ENCODE assay signal across 8 cellular contexts in genomic region chr13:101415358-101416174, GRCh38. TPM values are rescaled to one million over a fixed set of nuclear protein-coding genes. Genes with fewer than 3 reads are reported as not detected.
A peak's percentile ranks its signal among the peaks of the same experiment; 100 is the strongest.
DNase-seq lines count a peak whose midpoint lies in the region; ATAC-seq and TF ChIP-seq lines count a peak whose summit lies in the region.

No MANE protein-coding gene starts in this region.

- DNase-seq in NCI-H146 treated with DMSO at 0.1 percent for 48 hours (lab: John Stamatoyannopoulos, UW; ENCODE audit: unreplicated experiment) (peak; percentile 25), fibroblast of lung (ENCODE audit: low read depth in 2 of 2) (no peak), posterior cingulate gyrus (peak in 8 of 10 donors; percentile 19 to 88 (median 39)), NCI-H1105 (lab: John Stamatoyannopoulos, UW) (no peak), H4 (ENCODE audit: low spot score) (no peak)
- DNase-seq in naive thymus-derived CD4-positive, alpha-beta T cell, result no peak
- DNase-seq in activated naive CD4-positive, alpha-beta T cell (lab: John Stamatoyannopoulos, UW), result no peak

- no peak overlapping the region for H3K27ac ChIP-seq in fibroblast of lung (ENCODE audit: insufficient read depth, low read length)
- H3K27ac ChIP-seq in naive thymus-derived CD4-positive, alpha-beta T cell (ENCODE audit: low read depth, low read length), result no peak overlapping the region

- H3K9me3 Mint-ChIP-seq in naive thymus-derived CD4-positive, alpha-beta T cell, result peaks cover 0 to 4% (median 0%) of the 10 kb centered on the region in 11 donors

- ATAC-seq in GM18519 (IDR thresholded peaks at IDR 0.05; ENCODE audit: low FRiP score, unreplicated experiment), result peak; percentile 81
- no peak for ATAC-seq in naive thymus-derived CD4-positive, alpha-beta T cell

- no peaks in the 10 kb centered on the region for H3K79me2 ChIP-seq in fibroblast of lung (ENCODE audit: control insufficient read depth, insufficient read depth, low read length)

- H4K20me1 ChIP-seq in fibroblast of lung (ENCODE audit: control insufficient read depth, extremely low read depth, insufficient read depth, low read length), result no peaks in the 10 kb centered on the region

- H2AFZ ChIP-seq in fibroblast of lung (ENCODE audit: low read length), result peak overlapping the region; percentile 20

- H3K27me3 ChIP-seq in fibroblast of lung (ENCODE audit: control insufficient read depth, insufficient read depth, low read length), result no peaks in the 10 kb centered on the region
- H3K27me3 ChIP-seq in naive thymus-derived CD4-positive, alpha-beta T cell (ENCODE audit: control insufficient read depth in 2 of 2, insufficient read depth in 2 of 2, low read length in 2 of 2), result peaks cover 3 to 7% of the 10 kb centered on the region in 2 donors

- H3K27me3 Mint-ChIP-seq in naive thymus-derived CD4-positive, alpha-beta T cell, result peaks cover 38 to 67% (median 50%) of the 10 kb centered on the region in 5 donors

- H3K36me3 Mint-ChIP-seq in naive thymus-derived CD4-positive, alpha-beta T cell, result no peaks in the 10 kb centered on the region

- no peaks in the 10 kb centered on the region for H3K9me3 ChIP-seq in fibroblast of lung (ENCODE audit: control insufficient read depth, insufficient read depth, low read depth, low read length)
- no peaks in the 10 kb centered on the region for H3K9me3 ChIP-seq in naive thymus-derived CD4-positive, alpha-beta T cell (ENCODE audit: control insufficient read depth in 2 of 3, low read length in 3 of 3)

- no peak overlapping the region for H3K27ac Mint-ChIP-seq in naive thymus-derived CD4-positive, alpha-beta T cell

- no peaks in the 10 kb centered on the region for H3K36me3 ChIP-seq in fibroblast of lung (ENCODE audit: control insufficient read depth, insufficient read depth, low read length)
- H3K36me3 ChIP-seq in naive thymus-derived CD4-positive, alpha-beta T cell (ENCODE audit: control insufficient read depth in 2 of 3, insufficient read depth in 3 of 3, low read length in 3 of 3), result no peaks in the 10 kb centered on the region

- peak overlapping the region in 2 of 4 experiments; percentile 21 to 66 for H3K4me3 ChIP-seq in fibroblast of lung (replicated peaks in 1 of 4; ENCODE audit: control extremely low read depth in 1 of 4, insufficient read depth in 1 of 4, low read depth in 3 of 4, low read length in 4 of 4)
- no peak overlapping the region for H3K4me3 ChIP-seq in naive thymus-derived CD4-positive, alpha-beta T cell (ENCODE audit: low read length)

- peak overlapping the region; percentile 23 for H3K9ac ChIP-seq in fibroblast of lung (ENCODE audit: insufficient read depth, low read length)

- H3K4me2 ChIP-seq in fibroblast of lung (ENCODE audit: extremely low read depth, insufficient read depth, low read length), result peak overlapping the region; percentile 59

- POLR2A ChIA-PET in naive thymus-derived CD4-positive, alpha-beta T cell (lab: Charles Lee), result no interaction called here

- CTCF ChIA-PET in naive thymus-derived CD4-positive, alpha-beta T cell (lab: Charles Lee), result no interaction called here

- peaks cover 4% of the 10 kb centered on the region for H3K4me1 ChIP-seq in fibroblast of lung (ENCODE audit: control insufficient read depth, extremely low read depth, insufficient read depth, low read length)
- no peaks in the 10 kb centered on the region for H3K4me1 ChIP-seq in naive thymus-derived CD4-positive, alpha-beta T cell (ENCODE audit: control insufficient read depth in 2 of 2, insufficient read depth in 2 of 2, low read length in 2 of 2)

- TF ChIP-seq CTCF in fibroblast of lung (conservative IDR thresholded peaks at IDR 0.05 in 1 of 2, IDR thresholded peaks at IDR 0.05 in 1 of 2; ENCODE audit: low read depth in 1 of 2, low read length in 2 of 2), result no peak

- peaks cover 0 to 13% (median 5%) of the 10 kb centered on the region in 7 donors for H3K4me1 Mint-ChIP-seq in naive thymus-derived CD4-positive, alpha-beta T cell

- intact Hi-C loops in posterior cingulate gyrus (cut with DNase I), result no loop called here
- intact Hi-C loops in naive thymus-derived CD4-positive, alpha-beta T cell (cut with micrococcal nuclease), result no loop called here

- H3K4me3 Mint-ChIP-seq in naive thymus-derived CD4-positive, alpha-beta T cell, result peak overlapping the region in 5 of 10 donors; percentile 11 to 60 (median 25)

RNA-seq across cellular contexts. Expression of gene NALCN, which starts 0.7 kb away (rescaled TPM):
- 0.77 and 1.5 TPM in 2 replicates for total RNA-seq in fibroblast of lung
- 1.9 and 2.7 TPM in 2 replicates for polyA plus RNA-seq in fibroblast of lung
- polyA plus RNA-seq in fibroblast of lung (2012), result 1.2 and 1.5 TPM in 2 replicates
- polyA minus RNA-seq in fibroblast of lung (ENCODE audit: low replicate concordance), result 0.22 and 1.2 TPM in 2 replicates
- not detected for total RNA-seq in naive thymus-derived CD4-positive, alpha-beta T cell
- polyA plus RNA-seq in naive thymus-derived CD4-positive, alpha-beta T cell, result not detected
- 0.12 and 0.27 TPM in 2 replicates for total RNA-seq in H4 (2014; rRNA removed; shearing (Covaris generic))

RNA-seq across cellular contexts. Expression of gene ITGBL1, which starts 36.9 kb away (rescaled TPM):
- 19.0 and 45.1 TPM in 2 replicates for total RNA-seq in fibroblast of lung
- polyA plus RNA-seq in fibroblast of lung, result 87.4 and 137 TPM in 2 replicates
- polyA plus RNA-seq in fibroblast of lung (2012), result 52.6 and 83.8 TPM in 2 replicates
- polyA minus RNA-seq in fibroblast of lung (ENCODE audit: low replicate concordance), result 21.0 and 23.8 TPM in 2 replicates
- not detected for total RNA-seq in naive thymus-derived CD4-positive, alpha-beta T cell
- not detected for polyA plus RNA-seq in naive thymus-derived CD4-positive, alpha-beta T cell
- total RNA-seq in H4 (2014; rRNA removed; shearing (Covaris generic)), result 6.4 and 6.9 TPM in 2 replicates

Comparison
In these comparisons a context has a peak if more than half of its experiments do, and no peak if none do; other contexts are left out.
1. DNase-seq: peak in NCI-H146 treated with DMSO at 0.1 percent for 48 hours (single experiment) and posterior cingulate gyrus (8 of 10); none in fibroblast of lung (0 of 2), NCI-H1105 (single experiment), naive thymus-derived CD4-positive, alpha-beta T cell (0 of 9), activated naive CD4-positive, alpha-beta T cell (0 of 4) and H4 (single experiment).